ENCODE assay signal across 1 cellular context in genomic region chr9:128947423-128948310, GRCh38.
TF ChIP-seq lines count a peak whose summit lies in the region.

Gene DOLK, minus strand, starts transcription at chr9:128947603. Its CDS starts 300 bp downstream, at chr9:128947303.
A gene with protein sequence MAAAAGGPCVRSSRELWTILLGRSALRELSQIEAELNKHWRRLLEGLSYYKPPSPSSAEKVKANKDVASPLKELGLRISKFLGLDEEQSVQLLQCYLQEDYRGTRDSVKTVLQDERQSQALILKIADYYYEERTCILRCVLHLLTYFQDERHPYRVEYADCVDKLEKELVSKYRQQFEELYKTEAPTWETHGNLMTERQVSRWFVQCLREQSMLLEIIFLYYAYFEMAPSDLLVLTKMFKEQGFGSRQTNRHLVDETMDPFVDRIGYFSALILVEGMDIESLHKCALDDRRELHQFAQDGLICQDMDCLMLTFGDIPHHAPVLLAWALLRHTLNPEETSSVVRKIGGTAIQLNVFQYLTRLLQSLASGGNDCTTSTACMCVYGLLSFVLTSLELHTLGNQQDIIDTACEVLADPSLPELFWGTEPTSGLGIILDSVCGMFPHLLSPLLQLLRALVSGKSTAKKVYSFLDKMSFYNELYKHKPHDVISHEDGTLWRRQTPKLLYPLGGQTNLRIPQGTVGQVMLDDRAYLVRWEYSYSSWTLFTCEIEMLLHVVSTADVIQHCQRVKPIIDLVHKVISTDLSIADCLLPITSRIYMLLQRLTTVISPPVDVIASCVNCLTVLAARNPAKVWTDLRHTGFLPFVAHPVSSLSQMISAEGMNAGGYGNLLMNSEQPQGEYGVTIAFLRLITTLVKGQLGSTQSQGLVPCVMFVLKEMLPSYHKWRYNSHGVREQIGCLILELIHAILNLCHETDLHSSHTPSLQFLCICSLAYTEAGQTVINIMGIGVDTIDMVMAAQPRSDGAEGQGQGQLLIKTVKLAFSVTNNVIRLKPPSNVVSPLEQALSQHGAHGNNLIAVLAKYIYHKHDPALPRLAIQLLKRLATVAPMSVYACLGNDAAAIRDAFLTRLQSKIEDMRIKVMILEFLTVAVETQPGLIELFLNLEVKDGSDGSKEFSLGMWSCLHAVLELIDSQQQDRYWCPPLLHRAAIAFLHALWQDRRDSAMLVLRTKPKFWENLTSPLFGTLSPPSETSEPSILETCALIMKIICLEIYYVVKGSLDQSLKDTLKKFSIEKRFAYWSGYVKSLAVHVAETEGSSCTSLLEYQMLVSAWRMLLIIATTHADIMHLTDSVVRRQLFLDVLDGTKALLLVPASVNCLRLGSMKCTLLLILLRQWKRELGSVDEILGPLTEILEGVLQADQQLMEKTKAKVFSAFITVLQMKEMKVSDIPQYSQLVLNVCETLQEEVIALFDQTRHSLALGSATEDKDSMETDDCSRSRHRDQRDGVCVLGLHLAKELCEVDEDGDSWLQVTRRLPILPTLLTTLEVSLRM (N-terminal part only) (plus strand): TSS chr9:128947699. CDS start chr9:128947720, 21 bp downstream.

TF ChIP-seq in K562, 482 proteins besides CTCF, POLR2A, EP300 and RAD21 (continued from another document and continues in another):
- TF ChIP-seq, protein P1, sequence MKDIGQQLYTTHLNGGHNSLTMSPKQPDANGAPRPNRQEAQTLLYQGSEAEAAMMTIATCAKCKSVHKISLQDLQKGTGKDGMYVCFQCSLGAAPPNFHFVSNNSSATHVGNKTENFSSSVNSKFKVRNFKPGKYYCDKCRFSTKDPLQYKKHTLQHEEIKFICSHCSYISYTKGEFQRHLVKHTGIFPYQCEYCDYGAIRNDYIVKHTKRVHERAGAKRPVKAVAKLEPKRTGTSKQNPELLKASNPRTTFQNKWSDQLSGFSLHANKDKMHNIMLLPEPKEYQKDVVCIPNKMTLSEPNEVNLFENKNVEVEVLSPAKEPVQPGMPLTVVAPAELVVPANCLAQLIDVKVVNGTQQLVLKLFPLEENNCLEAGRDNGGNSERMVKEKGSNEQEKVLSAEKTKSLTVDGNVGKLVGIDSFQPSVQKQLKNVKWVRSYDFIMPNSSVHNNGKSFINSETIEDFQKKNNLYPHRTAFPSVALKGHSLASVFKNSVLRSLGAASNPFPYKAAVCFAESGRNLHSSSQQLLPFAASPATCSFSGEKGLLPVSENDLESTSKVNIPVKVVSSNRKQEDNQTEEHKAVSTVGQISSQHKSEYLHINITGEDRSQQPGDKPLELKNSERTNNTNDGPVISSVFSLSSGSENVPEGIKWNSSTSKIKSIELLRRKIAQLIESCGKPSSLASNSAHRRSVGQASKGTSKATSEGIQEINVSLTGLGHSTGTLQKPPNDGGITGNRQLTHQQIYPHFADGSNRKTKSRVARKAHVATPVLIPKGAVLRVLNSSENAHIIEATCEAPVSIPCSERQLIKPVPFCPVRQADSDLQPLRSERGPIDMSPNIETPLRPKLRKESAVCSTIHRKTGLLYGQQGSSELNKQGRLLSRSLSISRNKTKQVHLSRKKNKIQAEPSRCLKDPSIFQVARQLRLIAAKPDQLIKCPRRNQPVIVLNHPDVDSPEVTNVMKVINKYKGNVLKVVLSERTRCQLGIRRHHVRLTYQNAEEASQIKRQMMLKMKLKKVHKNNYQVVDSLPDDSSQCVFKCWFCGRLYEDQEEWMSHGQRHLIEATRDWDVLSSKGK (CRISPR knock-in tag; IDR thresholded peaks at IDR 0.05): no peak
- TF ChIP-seq SRSF3 (IDR thresholded peaks at IDR 0.05; ENCODE audit: insufficient read depth, low read length) (peak; percentile 39; the same call in 1 of the 2 replicates), DACH1 (IDR thresholded peaks at IDR 0.05; ENCODE audit: partially characterized antibody) (no peak), ZNF140 (CRISPR knock-in tag; IDR thresholded peaks at IDR 0.05) (no peak), MAFK (IDR thresholded peaks at IDR 0.05; ENCODE audit: low read length) (no peak), CHD2 (IDR thresholded peaks at IDR 0.05; ENCODE audit: low read depth, low read length) (0 out of 2 replicates have a peak, but pooled peaks have one; percentile 39), BRF1 (IDR thresholded peaks at IDR 0.05; ENCODE audit: borderline replicate concordance, extremely low read depth, insufficient read length) (no peak), SIN3B (IDR thresholded peaks at IDR 0.05; ENCODE audit: low read depth) (peak; percentile 92), BCOR (IDR thresholded peaks at IDR 0.05) (no peak), CREB3L1 (IDR thresholded peaks at IDR 0.05; ENCODE audit: borderline replicate concordance, low read depth) (peak; percentile 16; the same call in 1 of the 2 replicates), TCF7L2 (IDR thresholded peaks at IDR 0.05; ENCODE audit: low read depth, low read length) (no peak), FOXM1 (IDR thresholded peaks at IDR 0.05; ENCODE audit: low read depth) (no peak), FOXM1 (CRISPR knock-in tag; IDR thresholded peaks at IDR 0.05; ENCODE audit: low read depth) (peak; percentile 90; the same call in 1 of the 2 replicates), NFRKB (IDR thresholded peaks at IDR 0.05; ENCODE audit: low read depth) (peak; percentile 78), ZNF12 (CRISPR knock-in tag; IDR thresholded peaks at IDR 0.05) (no peak; the same call in 1 of the 2 replicates), SAP30 (IDR thresholded peaks at IDR 0.05; ENCODE audit: borderline replicate concordance, insufficient read depth, low read depth, low read length, poor library complexity, severe bottlenecking) (peak; percentile 85)
- TF ChIP-seq, protein P2, sequence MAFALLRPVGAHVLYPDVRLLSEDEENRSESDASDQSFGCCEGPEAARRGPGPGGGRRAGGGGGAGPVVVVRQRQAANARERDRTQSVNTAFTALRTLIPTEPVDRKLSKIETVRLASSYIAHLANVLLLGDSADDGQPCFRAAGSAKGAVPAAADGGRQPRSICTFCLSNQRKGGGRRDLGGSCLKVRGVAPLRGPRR (CRISPR knock-in tag; IDR thresholded peaks at IDR 0.05): no peak
- TF ChIP-seq, protein P3, sequence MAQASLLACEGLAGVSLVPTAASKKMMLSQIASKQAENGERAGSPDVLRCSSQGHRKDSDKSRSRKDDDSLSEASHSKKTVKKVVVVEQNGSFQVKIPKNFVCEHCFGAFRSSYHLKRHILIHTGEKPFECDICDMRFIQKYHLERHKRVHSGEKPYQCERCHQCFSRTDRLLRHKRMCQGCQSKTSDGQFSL (CRISPR knock-in tag; IDR thresholded peaks at IDR 0.05): peak; percentile 58; the same call in 1 of the 2 replicates
- TF ChIP-seq, protein P3 (tag; IDR thresholded peaks at IDR 0.05): no peak
- TF ChIP-seq, protein P4, sequence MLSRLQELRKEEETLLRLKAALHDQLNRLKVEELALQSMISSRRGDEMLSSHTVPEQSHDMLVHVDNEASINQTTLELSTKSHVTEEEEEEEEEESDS (CRISPR knock-in tag; IDR thresholded peaks at IDR 0.05): no peak
- TF ChIP-seq, protein P5, sequence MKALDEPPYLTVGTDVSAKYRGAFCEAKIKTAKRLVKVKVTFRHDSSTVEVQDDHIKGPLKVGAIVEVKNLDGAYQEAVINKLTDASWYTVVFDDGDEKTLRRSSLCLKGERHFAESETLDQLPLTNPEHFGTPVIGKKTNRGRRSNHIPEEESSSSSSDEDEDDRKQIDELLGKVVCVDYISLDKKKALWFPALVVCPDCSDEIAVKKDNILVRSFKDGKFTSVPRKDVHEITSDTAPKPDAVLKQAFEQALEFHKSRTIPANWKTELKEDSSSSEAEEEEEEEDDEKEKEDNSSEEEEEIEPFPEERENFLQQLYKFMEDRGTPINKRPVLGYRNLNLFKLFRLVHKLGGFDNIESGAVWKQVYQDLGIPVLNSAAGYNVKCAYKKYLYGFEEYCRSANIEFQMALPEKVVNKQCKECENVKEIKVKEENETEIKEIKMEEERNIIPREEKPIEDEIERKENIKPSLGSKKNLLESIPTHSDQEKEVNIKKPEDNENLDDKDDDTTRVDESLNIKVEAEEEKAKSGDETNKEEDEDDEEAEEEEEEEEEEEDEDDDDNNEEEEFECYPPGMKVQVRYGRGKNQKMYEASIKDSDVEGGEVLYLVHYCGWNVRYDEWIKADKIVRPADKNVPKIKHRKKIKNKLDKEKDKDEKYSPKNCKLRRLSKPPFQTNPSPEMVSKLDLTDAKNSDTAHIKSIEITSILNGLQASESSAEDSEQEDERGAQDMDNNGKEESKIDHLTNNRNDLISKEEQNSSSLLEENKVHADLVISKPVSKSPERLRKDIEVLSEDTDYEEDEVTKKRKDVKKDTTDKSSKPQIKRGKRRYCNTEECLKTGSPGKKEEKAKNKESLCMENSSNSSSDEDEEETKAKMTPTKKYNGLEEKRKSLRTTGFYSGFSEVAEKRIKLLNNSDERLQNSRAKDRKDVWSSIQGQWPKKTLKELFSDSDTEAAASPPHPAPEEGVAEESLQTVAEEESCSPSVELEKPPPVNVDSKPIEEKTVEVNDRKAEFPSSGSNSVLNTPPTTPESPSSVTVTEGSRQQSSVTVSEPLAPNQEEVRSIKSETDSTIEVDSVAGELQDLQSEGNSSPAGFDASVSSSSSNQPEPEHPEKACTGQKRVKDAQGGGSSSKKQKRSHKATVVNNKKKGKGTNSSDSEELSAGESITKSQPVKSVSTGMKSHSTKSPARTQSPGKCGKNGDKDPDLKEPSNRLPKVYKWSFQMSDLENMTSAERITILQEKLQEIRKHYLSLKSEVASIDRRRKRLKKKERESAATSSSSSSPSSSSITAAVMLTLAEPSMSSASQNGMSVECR (CRISPR knock-in tag; IDR thresholded peaks at IDR 0.05): peak; percentile 68
- TF ChIP-seq, protein P6, sequence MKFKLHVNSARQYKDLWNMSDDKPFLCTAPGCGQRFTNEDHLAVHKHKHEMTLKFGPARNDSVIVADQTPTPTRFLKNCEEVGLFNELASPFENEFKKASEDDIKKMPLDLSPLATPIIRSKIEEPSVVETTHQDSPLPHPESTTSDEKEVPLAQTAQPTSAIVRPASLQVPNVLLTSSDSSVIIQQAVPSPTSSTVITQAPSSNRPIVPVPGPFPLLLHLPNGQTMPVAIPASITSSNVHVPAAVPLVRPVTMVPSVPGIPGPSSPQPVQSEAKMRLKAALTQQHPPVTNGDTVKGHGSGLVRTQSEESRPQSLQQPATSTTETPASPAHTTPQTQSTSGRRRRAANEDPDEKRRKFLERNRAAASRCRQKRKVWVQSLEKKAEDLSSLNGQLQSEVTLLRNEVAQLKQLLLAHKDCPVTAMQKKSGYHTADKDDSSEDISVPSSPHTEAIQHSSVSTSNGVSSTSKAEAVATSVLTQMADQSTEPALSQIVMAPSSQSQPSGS (CRISPR knock-in tag; IDR thresholded peaks at IDR 0.05): no peak
- TF ChIP-seq, protein P7, sequence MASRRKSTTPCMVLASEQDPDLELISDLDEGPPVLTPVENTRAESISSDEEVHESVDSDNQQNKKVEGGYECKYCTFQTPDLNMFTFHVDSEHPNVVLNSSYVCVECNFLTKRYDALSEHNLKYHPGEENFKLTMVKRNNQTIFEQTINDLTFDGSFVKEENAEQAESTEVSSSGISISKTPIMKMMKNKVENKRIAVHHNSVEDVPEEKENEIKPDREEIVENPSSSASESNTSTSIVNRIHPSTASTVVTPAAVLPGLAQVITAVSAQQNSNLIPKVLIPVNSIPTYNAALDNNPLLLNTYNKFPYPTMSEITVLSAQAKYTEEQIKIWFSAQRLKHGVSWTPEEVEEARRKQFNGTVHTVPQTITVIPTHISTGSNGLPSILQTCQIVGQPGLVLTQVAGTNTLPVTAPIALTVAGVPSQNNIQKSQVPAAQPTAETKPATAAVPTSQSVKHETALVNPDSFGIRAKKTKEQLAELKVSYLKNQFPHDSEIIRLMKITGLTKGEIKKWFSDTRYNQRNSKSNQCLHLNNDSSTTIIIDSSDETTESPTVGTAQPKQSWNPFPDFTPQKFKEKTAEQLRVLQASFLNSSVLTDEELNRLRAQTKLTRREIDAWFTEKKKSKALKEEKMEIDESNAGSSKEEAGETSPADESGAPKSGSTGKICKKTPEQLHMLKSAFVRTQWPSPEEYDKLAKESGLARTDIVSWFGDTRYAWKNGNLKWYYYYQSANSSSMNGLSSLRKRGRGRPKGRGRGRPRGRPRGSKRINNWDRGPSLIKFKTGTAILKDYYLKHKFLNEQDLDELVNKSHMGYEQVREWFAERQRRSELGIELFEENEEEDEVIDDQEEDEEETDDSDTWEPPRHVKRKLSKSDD (conservative IDR thresholded peaks at IDR 0.05; ENCODE audit: low read length): no peak
